8 cellular contexts compared by ENCODE assay signal in genomic region chr16:50326835-50327465, GRCh38. TPM values are rescaled to one million over a fixed set of nuclear protein-coding genes. Genes with fewer than 3 reads are reported as not detected.
DNase-seq lines count a peak whose midpoint lies in the region; ATAC-seq and TF ChIP-seq lines count a peak whose summit lies in the region.

No MANE protein-coding gene starts in this region.

- H3K9me3 ChIP-seq in GM23248 (ENCODE audit: low read depth): no peaks in the 10 kb centered on the region

- no peak overlapping the region for H3K4me3 ChIP-seq in GM23248

- peaks cover 10% of the 10 kb centered on the region for H3K79me2 ChIP-seq in GM23248 (ENCODE audit: insufficient read depth)

- no peaks in the 10 kb centered on the region for H3K27me3 ChIP-seq in GM23248 (replicated peaks; ENCODE audit: insufficient read depth)

- no peaks in the 10 kb centered on the region for H3K9me2 ChIP-seq in GM23248 (ENCODE audit: insufficient read depth)

- H3K27ac ChIP-seq in GM23248: 0 out of 2 replicates have a peak overlapping the region, but pooled peaks have one; percentile 13

- H3K4me1 Mint-ChIP-seq in immature natural killer cell: peaks cover 65 to 75% of the 10 kb centered on the region in 2 donors

- 41 to 42% methylated on average over 7 of the region's 7 CpGs for WGBS in GM23248 (ENCODE audit: low coverage in 1 of 2, low lambda C conversion rate in 2 of 2, missing lambda C conversion rate in 2 of 2), 2 experiments

- peaks cover 28% of the 10 kb centered on the region for H3F3A ChIP-seq in GM23248 (ENCODE audit: insufficient read depth)

- H3K36me3 ChIP-seq in GM23248 (ENCODE audit: low read depth): peaks cover 26% of the 10 kb centered on the region

- peaks cover 2 to 9% (median 5%) of the 10 kb centered on the region in 3 donors for H3K27me3 Mint-ChIP-seq in immature natural killer cell (ENCODE audit: low read depth in 3 of 3)

- no peak overlapping the region for H3K4me2 ChIP-seq in GM23248 (ENCODE audit: unreplicated experiment)

- H2AFZ ChIP-seq in GM23248: peak overlapping the region; percentile 12; the same call in 1 of the 2 replicates

- TF ChIP-seq CTCF in GM10266 (IDR thresholded peaks at IDR 0.05; ENCODE audit: control insufficient read depth, insufficient read depth, low read depth, missing control alignments): peak; percentile 55

- H3K36me3 Mint-ChIP-seq in immature natural killer cell: peaks cover 13 to 29% (median 25%) of the 10 kb centered on the region in 3 donors

- peaks cover 8% of the 10 kb centered on the region for H3K4me1 ChIP-seq in GM23248 (ENCODE audit: insufficient read depth)

- in situ Hi-C loops in GM23248 (cut with MboI): no loop called here

- H3K4me3 Mint-ChIP-seq in immature natural killer cell: peak overlapping the region; percentile 9 to 69 (median 57)

- H3K9ac ChIP-seq in GM23248: no peak overlapping the region

- ATAC-seq in HG02840 (IDR thresholded peaks at IDR 0.05; ENCODE audit: low FRiP score, unreplicated experiment): no peak

- H4K20me1 ChIP-seq in GM23248 (ENCODE audit: insufficient read depth): no peaks in the 10 kb centered on the region

- H3K9me3 Mint-ChIP-seq in immature natural killer cell: no peaks in the 10 kb centered on the region

- H3K27ac Mint-ChIP-seq in immature natural killer cell: peak overlapping the region; percentile 88 to 99 (median 96)

- DNase-seq in GM10266 (ENCODE audit: extremely low spot score): peak; percentile 43
- peak; percentile 73 for DNase-seq in GM23248
- DNase-seq in RPMI8226: peak; percentile 68
- DNase-seq in activated naive CD4-positive, alpha-beta T cell treated with anti-CD3 and anti-CD28 coated beads, Interleukin-2, amount 50 U/mL, for 16 hours: peak; percentile 43
- peak; percentile 92 to 94 (median 93) for DNase-seq in immature natural killer cell
- peak; percentile 33 for DNase-seq in stimulated activated CD8-positive, alpha-beta memory T cell treated with anti-CD3 and anti-CD28 coated beads, Interleukin-12 subunit alpha, Interleukin-12 subunit beta, amount 100 ng/mL, for 1 hour (ENCODE audit: low read depth)
- DNase-seq in occipital lobe (lab: John Stamatoyannopoulos, UW): no peak

RNA-seq across cellular contexts. Expression of gene BRD7, which starts 41.8 kb away (rescaled TPM):
- 34.5 and 35.8 TPM in 2 replicates for total RNA-seq in GM23248 (2014; rRNA removed; shearing (Covaris generic))
- 20.3 and 31.1 TPM in 2 replicates for polyA plus RNA-seq in GM23248 (2016; fragmentation: Nextera tagmentation; extraction: Ambion mirVana)
- 10 to 100 TPM; 15.7 to 42.7 (median 39.8) TPM for polyA plus RNA-seq in immature natural killer cell
- total RNA-seq in occipital lobe: 32.4 TPM
